Comparison of ENCODE assay signal across 18 cellular contexts in the genomic region with DNA sequence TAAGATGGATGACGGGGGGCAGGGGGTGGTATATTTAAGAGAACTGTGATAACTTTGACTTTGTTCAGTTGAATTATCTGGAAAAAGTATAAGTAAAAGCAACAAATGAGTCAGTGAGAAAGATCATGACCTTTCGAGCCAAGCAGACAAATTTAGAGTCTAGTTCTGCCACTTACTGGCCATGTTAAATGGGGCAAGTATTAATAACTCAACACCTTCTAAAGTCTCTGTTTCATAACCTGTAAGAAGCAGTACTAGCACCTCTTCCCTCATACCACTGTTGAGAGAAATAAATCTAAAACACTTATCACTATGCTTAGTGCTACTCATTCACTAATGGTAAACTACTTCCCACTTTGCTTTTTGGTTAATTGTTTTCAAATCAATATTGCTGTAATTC.
DNase-seq lines count a peak whose midpoint lies in the region; ATAC-seq and TF ChIP-seq lines count a peak whose summit lies in the region.
"Had no signal": no experiment of that assay in that cellular context is flagged by ENCODE, and none has a peak within 500 bp of the region (broad histone marks: within the 10 kb centered on the region; RNA-seq: fewer than 3 reads in every experiment).

No MANE protein-coding gene starts in this region.

- H3K9me3 ChIP-seq in colonic mucosa = no peaks in the 10 kb centered on the region

- H3K27me3 Mint-ChIP-seq in nephron progenitor cell (ENCODE audit: low read depth, poor library complexity) = no peaks in the 10 kb centered on the region
- H3K27me3 Mint-ChIP-seq: B cell had no signal

- H3K4me3 ChIP-seq in GM12865 (ENCODE audit: low read depth, low read length) (no peak overlapping the region), colonic mucosa (no peak overlapping the region), lower leg skin (ENCODE audit: low read depth, poor library complexity, severe bottlenecking) (no peak overlapping the region)
- H3K4me3 ChIP-seq: SK-N-MC had no signal

- no peaks in the 10 kb centered on the region for H3K4me1 Mint-ChIP-seq in nephron progenitor cell
- H3K4me1 Mint-ChIP-seq: B cell had no signal

- no peak overlapping the region for H3K4me3 Mint-ChIP-seq in nephron progenitor cell
- H3K4me3 Mint-ChIP-seq: B cell had no signal

- H3K9me3 Mint-ChIP-seq in nephron progenitor cell = peaks cover 8% of the 10 kb centered on the region

- DNase-seq in GM12865 (ENCODE audit: low read depth) (peak; percentile 14), colonic mucosa (no peak), nephron progenitor cell (no peak), lower leg skin (ENCODE audit: low spot score in 2 of 2) (no peak)
- no peak for DNase-seq in activated CD4-positive, CD25-positive, alpha-beta regulatory T cell (lab: John Stamatoyannopoulos, UW)
- DNase-seq: 8988T, DMS79 treated with DMSO at 0.1 percent for 48 hours, KBM-7, NCI-H1105 treated with DMSO at 0.1 percent for 48 hours, NCI-H1694, NCI-H748 treated with DMSO at 0.1 percent for 48 hours, SHP77 had no signal

- no peaks in the 10 kb centered on the region for H3K27me3 ChIP-seq in colonic mucosa

- WGBS in lower leg skin, 2 donors = 85 to 94% methylated on average over 2 of the region's 2 CpGs

- no peak overlapping the region for H3K9ac ChIP-seq in colonic mucosa (ENCODE audit: low read depth in 2 of 2, low read length in 2 of 2)

- no peaks in the 10 kb centered on the region for H3K36me3 Mint-ChIP-seq in nephron progenitor cell (ENCODE audit: low read depth)

- intact Hi-C loops in colonic mucosa (cut with DNase I) (no loop called here), lower leg skin (cut with DNase I; ENCODE audit: low total_unique reads) (no loop called here)

- TF ChIP-seq CTCF in GM12865 (IDR thresholded peaks at IDR 0.05; ENCODE audit: insufficient read depth, low read depth, low read length, missing control alignments) = no peak
- TF ChIP-seq CTCF in colonic mucosa (IDR thresholded peaks at IDR 0.05) = no peak
- no peak for TF ChIP-seq CTCF in nephron progenitor cell (IDR thresholded peaks at IDR 0.05)
- no peak for TF ChIP-seq CTCF in lower leg skin (IDR thresholded peaks at IDR 0.05)

- TF ChIP-seq POLR2A in lower leg skin (IDR thresholded peaks at IDR 0.05) = no peak

- no peak overlapping the region for H3K27ac ChIP-seq in colonic mucosa
- H3K27ac ChIP-seq: SK-N-MC had no signal

- no peaks in the 10 kb centered on the region for H3K4me1 ChIP-seq in colonic mucosa

- H3K36me3 ChIP-seq in colonic mucosa = no peaks in the 10 kb centered on the region

- ATAC-seq in GM18870 (IDR thresholded peaks at IDR 0.05; ENCODE audit: unreplicated experiment) (peak; percentile 60), HG02798 (IDR thresholded peaks at IDR 0.05; ENCODE audit: poor library complexity, unreplicated experiment) (peak; percentile 60), HG03520 (IDR thresholded peaks at IDR 0.05; ENCODE audit: unreplicated experiment) (peak; percentile 46)
- ATAC-seq: HepG2 had no signal

- no peak overlapping the region for H3K27ac Mint-ChIP-seq in nephron progenitor cell
- H3K27ac Mint-ChIP-seq: B cell had no signal
